ENCODE assay signal across 4 cellular contexts in the genomic region with DNA sequence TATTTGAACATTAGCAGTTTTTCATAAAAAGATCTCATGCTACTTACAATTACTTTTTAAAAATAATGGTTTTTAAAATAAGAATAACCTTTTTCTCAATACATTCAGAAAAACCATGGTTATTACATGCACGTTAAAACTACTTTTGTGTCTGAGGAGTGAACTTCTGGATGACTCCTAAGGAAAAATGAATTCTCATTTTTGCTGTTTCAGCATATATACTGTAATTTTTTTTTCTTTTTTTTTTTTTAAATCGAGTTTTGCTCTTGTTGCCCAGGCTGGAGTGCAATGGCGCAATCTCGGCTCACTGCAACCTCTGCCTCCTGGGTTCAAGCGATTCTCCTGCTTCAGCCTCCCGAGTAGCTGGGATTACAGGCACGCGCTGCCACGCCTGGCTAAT.
A peak's percentile ranks its signal among the peaks of the same experiment; 100 is the strongest.
TF ChIP-seq lines count a peak whose summit lies in the region.

No MANE protein-coding gene starts in this region.

TF ChIP-seq in A549, 52 proteins besides CTCF, POLR2A, EP300 and RAD21:
- TF ChIP-seq MAFK (IDR thresholded peaks at IDR 0.05; ENCODE audit: partially characterized antibody): peak; percentile 74
TF ChIP-seq in A549: peak in this region for 1; not testable (repeated sequence) for 51.

TF ChIP-seq in IMR-90, 13 proteins besides CTCF, POLR2A, EP300 and RAD21:
- TF ChIP-seq MAFK (IDR thresholded peaks at IDR 0.05; ENCODE audit: low read depth, low read length): peak; percentile 83

TF ChIP-seq in K562, 482 proteins besides CTCF, POLR2A, EP300 and RAD21:
- peak; percentile 83 for TF ChIP-seq MAFG (tag; conservative IDR thresholded peaks at IDR 0.05)
- peak; percentile 77 for TF ChIP-seq MAFF (IDR thresholded peaks at IDR 0.05; ENCODE audit: low read length)
- peak; percentile 55; the same call in 1 of the 2 replicates for TF ChIP-seq MAFK (IDR thresholded peaks at IDR 0.05; ENCODE audit: low read length)
- TF ChIP-seq ZNF316 (IDR thresholded peaks at IDR 0.05): peak; percentile 94
- TF ChIP-seq C11orf30 (IDR thresholded peaks at IDR 0.05; ENCODE audit: low read depth): peak; percentile 84
TF ChIP-seq in K562: peak in this region for 5; not testable (repeated sequence) for 477.

TF ChIP-seq in HepG2, 621 proteins besides CTCF, POLR2A, EP300 and RAD21:
- TF ChIP-seq MAFF (IDR thresholded peaks at IDR 0.05; ENCODE audit: low read depth, low read length) (peak; percentile 83), MAFK (conservative IDR thresholded peaks at IDR 0.05 in 1 of 2, IDR thresholded peaks at IDR 0.05 in 1 of 2; ENCODE audit: low read length in 2 of 2) (peak; percentile 73 to 87)
